Comparison of ENCODE assay signal across 12 cellular contexts in genomic region chr2:212915121-212915782, GRCh38.
A peak's percentile ranks its signal among the peaks of the same experiment; 100 is the strongest.
DNase-seq lines count a peak whose midpoint lies in the region; ATAC-seq, FAIRE-seq and TF ChIP-seq lines count a peak whose summit lies in the region.
"Had no signal": no experiment of that assay in that cellular context is flagged by ENCODE, and none has a peak within 500 bp of the region (broad histone marks: within the 10 kb centered on the region; RNA-seq: fewer than 3 reads in every experiment).

No MANE protein-coding gene starts in this region.

- ATAC-seq in HG02870 (IDR thresholded peaks at IDR 0.05; ENCODE audit: unreplicated experiment) (peak; percentile 80), GM19467 (IDR thresholded peaks at IDR 0.05; ENCODE audit: unreplicated experiment) (no peak)
- peak; percentile 67 for ATAC-seq in stimulated activated naive CD8-positive, alpha-beta T cell treated with anti-CD3 and anti-CD28 coated beads, Interleukin-15, Interleukin-2, amounts not matched to agents 100 U/mL and 50 U/mL, for 24 hours
- ATAC-seq in naive thymus-derived CD8-positive, alpha-beta T cell: no peak
- ATAC-seq: gastrocnemius medialis had no signal

- FAIRE-seq in RCC 7860 (lab: Jason Lieb, UNC): no peak

- POLR2A ChIA-PET in naive thymus-derived CD8-positive, alpha-beta T cell (lab: Charles Lee): no interaction called here

- H3K4me1 Mint-ChIP-seq in activated naive CD4-positive, alpha-beta T cell treated with anti-CD3 and anti-CD28 coated beads for 36 hours (ENCODE audit: low read depth): peaks cover 16% of the 10 kb centered on the region
- peaks cover 0 to 11% (median 2%) of the 10 kb centered on the region in 4 donors for H3K4me1 Mint-ChIP-seq in naive thymus-derived CD8-positive, alpha-beta T cell
- no peaks in the 10 kb centered on the region for H3K4me1 Mint-ChIP-seq in glutamatergic neuron (ENCODE audit: low read depth, unreplicated experiment)

- H3K9me3 Mint-ChIP-seq in activated naive CD4-positive, alpha-beta T cell treated with anti-CD3 and anti-CD28 coated beads for 36 hours: no peaks in the 10 kb centered on the region
- H3K9me3 Mint-ChIP-seq in naive thymus-derived CD8-positive, alpha-beta T cell: no peaks in the 10 kb centered on the region
- no peaks in the 10 kb centered on the region for H3K9me3 Mint-ChIP-seq in glutamatergic neuron (ENCODE audit: unreplicated experiment)
- H3K9me3 Mint-ChIP-seq: naive B cell had no signal

- CTCF ChIA-PET in activated naive CD4-positive, alpha-beta T cell treated with anti-CD3 and anti-CD28 coated beads for 36 hours (lab: Charles Lee): interaction anchor here (0.7 kb wide), 2 partner anchors 211 to 253 kb away, joined by 3 to 4 read pairs; no protein-coding TSS in a partner anchor

- DNase-seq in activated naive CD4-positive, alpha-beta T cell treated with anti-CD3 and anti-CD28 coated beads for 36 hours: peak; percentile 5
- no peak for DNase-seq in activated naive CD4-positive, alpha-beta T cell (lab: John Stamatoyannopoulos, UW)
- peak; percentile 13 for DNase-seq in RCC 7860 (ENCODE audit: low spot score)
- DNase-seq in stimulated activated naive CD8-positive, alpha-beta T cell treated with anti-CD3 and anti-CD28 coated beads, Interleukin-15, Interleukin-2, amounts not matched to agents 100 U/mL and 50 U/mL, for 24 hours: no peak
- DNase-seq in naive thymus-derived CD8-positive, alpha-beta T cell: no peak
- no peak for DNase-seq in glutamatergic neuron
- DNase-seq: gastrocnemius medialis, NCI-H748 treated with DMSO at 0.1 percent for 48 hours, upper lobe of left lung had no signal

- H3K36me3 Mint-ChIP-seq in activated naive CD4-positive, alpha-beta T cell treated with anti-CD3 and anti-CD28 coated beads for 36 hours (ENCODE audit: low read depth): no peaks in the 10 kb centered on the region
- no peaks in the 10 kb centered on the region for H3K36me3 Mint-ChIP-seq in naive thymus-derived CD8-positive, alpha-beta T cell
- no peaks in the 10 kb centered on the region for H3K36me3 Mint-ChIP-seq in glutamatergic neuron (ENCODE audit: unreplicated experiment)
- H3K36me3 Mint-ChIP-seq: naive B cell had no signal

- intact Hi-C loops in activated naive CD4-positive, alpha-beta T cell treated with anti-CD3 and anti-CD28 coated beads for 36 hours (cut with micrococcal nuclease): loop anchor here (1.0 to 2.0 kb wide), 3 partner anchors 54 to 204 kb away; no protein-coding TSS in a partner anchor

- no peak overlapping the region for H3K27ac Mint-ChIP-seq in activated naive CD4-positive, alpha-beta T cell treated with anti-CD3 and anti-CD28 coated beads for 36 hours
- H3K27ac Mint-ChIP-seq in naive thymus-derived CD8-positive, alpha-beta T cell: no peak overlapping the region
- no peak overlapping the region for H3K27ac Mint-ChIP-seq in glutamatergic neuron (ENCODE audit: unreplicated experiment)

- H3K27me3 Mint-ChIP-seq in activated naive CD4-positive, alpha-beta T cell treated with anti-CD3 and anti-CD28 coated beads for 36 hours (ENCODE audit: low read depth): peaks cover 2% of the 10 kb centered on the region
- H3K27me3 Mint-ChIP-seq in naive thymus-derived CD8-positive, alpha-beta T cell: peaks cover 0 to 3% (median 2%) of the 10 kb centered on the region in 5 donors
- no peaks in the 10 kb centered on the region for H3K27me3 Mint-ChIP-seq in glutamatergic neuron (ENCODE audit: unreplicated experiment)
- H3K27me3 Mint-ChIP-seq: naive B cell had no signal

- H3K4me3 Mint-ChIP-seq in activated naive CD4-positive, alpha-beta T cell treated with anti-CD3 and anti-CD28 coated beads for 36 hours: no peak overlapping the region
- H3K4me3 Mint-ChIP-seq in naive thymus-derived CD8-positive, alpha-beta T cell: no peak overlapping the region
- H3K4me3 Mint-ChIP-seq in glutamatergic neuron (ENCODE audit: unreplicated experiment): no peak overlapping the region
- H3K4me3 Mint-ChIP-seq: naive B cell had no signal

- no peak for TF ChIP-seq CTCF in glutamatergic neuron (IDR thresholded peaks at IDR 0.05; ENCODE audit: partially characterized antibody, unreplicated experiment)

Comparison
In these comparisons a context has a peak if more than half of its experiments do, and no peak if none do; other contexts are left out.
1. DNase-seq: peak in activated naive CD4-positive, alpha-beta T cell treated with anti-CD3 and anti-CD28 coated beads for 36 hours (single experiment) and RCC 7860 (single experiment); none in activated naive CD4-positive, alpha-beta T cell (0 of 4), stimulated activated naive CD8-positive, alpha-beta T cell treated with anti-CD3 and anti-CD28 coated beads, Interleukin-15, Interleukin-2, amounts not matched to agents 100 U/mL and 50 U/mL, for 24 hours (single experiment), naive thymus-derived CD8-positive, alpha-beta T cell (0 of 10) and glutamatergic neuron (single experiment).
2. ATAC-seq: peak in HG02870 (single experiment) and stimulated activated naive CD8-positive, alpha-beta T cell treated with anti-CD3 and anti-CD28 coated beads, Interleukin-15, Interleukin-2, amounts not matched to agents 100 U/mL and 50 U/mL, for 24 hours (single experiment); none in naive thymus-derived CD8-positive, alpha-beta T cell (0 of 2) and GM19467 (single experiment).